In the genomic region with DNA sequence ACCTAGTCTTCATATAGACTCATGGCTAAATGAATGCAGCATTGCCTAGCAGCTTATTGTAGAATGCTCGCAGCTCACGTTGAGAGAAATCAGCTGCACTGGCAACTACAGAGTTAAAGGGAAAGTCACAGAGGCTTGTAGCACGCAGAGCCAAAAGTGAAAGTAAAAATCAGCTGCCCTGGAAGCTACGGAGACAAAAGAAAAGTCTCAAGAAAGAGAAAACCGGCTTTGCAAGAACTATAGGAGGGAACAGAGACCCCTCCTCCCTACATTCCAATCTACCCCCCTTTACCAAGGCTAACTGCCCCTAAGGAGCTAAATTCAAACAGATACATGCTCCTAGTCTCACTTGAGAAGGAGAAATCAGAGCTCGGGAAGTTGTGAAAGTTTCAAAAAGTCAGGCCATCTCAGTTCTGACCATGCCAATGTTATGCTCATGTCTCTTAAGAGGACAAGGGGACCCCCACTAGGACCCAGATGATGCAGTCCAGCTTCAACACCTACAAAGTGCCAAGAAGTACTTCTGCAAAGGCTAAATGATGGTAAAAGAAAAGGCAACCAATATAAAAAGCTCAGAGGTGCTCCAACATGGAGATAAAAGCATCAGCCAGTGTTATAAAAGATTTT, we compare ENCODE assay signal across 9 cellular contexts.
DNase-seq lines count a peak whose midpoint lies in the region; ATAC-seq and TF ChIP-seq lines count a peak whose summit lies in the region.
"Had no signal": no experiment of that assay in that cellular context is flagged by ENCODE, and none has a peak within 500 bp of the region (broad histone marks: within the 10 kb centered on the region; RNA-seq: fewer than 3 reads in every experiment).

No MANE protein-coding gene starts in this region.

- DNase-seq in activated naive CD4-positive, alpha-beta T cell treated with anti-CD3 and anti-CD28 coated beads, Interleukin-2, amount 10 ng/mL, durations not matched to agents 7 days and 5 days = peak; percentile 43
- no peak for DNase-seq in memory B cell (ENCODE audit: low spot score in 2 of 2)
- no peak for DNase-seq in left colon
- no peak for DNase-seq in stimulated activated naive CD4-positive, alpha-beta T cell treated with Interleukin-2 at 50 U/mL for 16 hours (lab: John Stamatoyannopoulos, UW)
- no peak for DNase-seq in AG08395 (ENCODE audit: low spot score)
- DNase-seq in activated CD8-positive, alpha-beta memory T cell treated with anti-CD3 and anti-CD28 coated beads, Interleukin-2, amount 50 U/mL, for 48 hours = no peak

- peak; percentile 74 for ATAC-seq in HG02623 (IDR thresholded peaks at IDR 0.05; ENCODE audit: unreplicated experiment)
- ATAC-seq in memory B cell (ENCODE audit: low read depth) = peak; percentile 80
- no peak for ATAC-seq in left colon

- H3K4me2 ChIP-seq in DOHH2 (ENCODE audit: low read length) = peak overlapping the region; percentile 21; the same call in 1 of the 2 replicates

- no peaks in the 10 kb centered on the region for H3K36me3 ChIP-seq in DOHH2 (ENCODE audit: control insufficient read depth, low read length)

- H3K4me1 Mint-ChIP-seq in activated naive CD4-positive, alpha-beta T cell treated with anti-CD3 and anti-CD28 coated beads, Interleukin-2, amount 10 ng/mL, durations not matched to agents 7 days and 5 days = peaks cover 40% of the 10 kb centered on the region
- H3K4me1 Mint-ChIP-seq in memory B cell = peaks cover 14% of the 10 kb centered on the region

- no peaks in the 10 kb centered on the region for H3K4me1 ChIP-seq in DOHH2 (ENCODE audit: control insufficient read depth, low read length)

- H3K36me3 Mint-ChIP-seq in activated naive CD4-positive, alpha-beta T cell treated with anti-CD3 and anti-CD28 coated beads, Interleukin-2, amount 10 ng/mL, durations not matched to agents 7 days and 5 days = peaks cover 9% of the 10 kb centered on the region
- peaks cover 9% of the 10 kb centered on the region for H3K36me3 Mint-ChIP-seq in memory B cell

- H3K79me2 ChIP-seq in DOHH2 (ENCODE audit: control insufficient read depth, low read length) = no peaks in the 10 kb centered on the region

- H3K4me3 Mint-ChIP-seq in activated naive CD4-positive, alpha-beta T cell treated with anti-CD3 and anti-CD28 coated beads, Interleukin-2, amount 10 ng/mL, durations not matched to agents 7 days and 5 days = peak overlapping the region; percentile 77
- peak overlapping the region; percentile 77 for H3K4me3 Mint-ChIP-seq in memory B cell

- H3K9me2 ChIP-seq in DOHH2 (replicated peaks; ENCODE audit: control insufficient read depth, low read length) = no peaks in the 10 kb centered on the region

- no peaks in the 10 kb centered on the region for H3K27me3 ChIP-seq in DOHH2 (ENCODE audit: control insufficient read depth, low read length)

- H3K27ac ChIP-seq in DOHH2 (ENCODE audit: low read depth, low read length) = no peak overlapping the region
- H3K27ac ChIP-seq: SK-N-MC had no signal

- TF ChIP-seq CTCF in DOHH2 (IDR thresholded peaks at IDR 0.05; ENCODE audit: low read depth, low read length, poor library complexity, severe bottlenecking) = no peak

- CTCF ChIA-PET in activated naive CD4-positive, alpha-beta T cell treated with anti-CD3 and anti-CD28 coated beads, Interleukin-2, amount 10 ng/mL, durations not matched to agents 7 days and 5 days (lab: Charles Lee) = no interaction called here

- H3K27me3 Mint-ChIP-seq in activated naive CD4-positive, alpha-beta T cell treated with anti-CD3 and anti-CD28 coated beads, Interleukin-2, amount 10 ng/mL, durations not matched to agents 7 days and 5 days = peaks cover 4% of the 10 kb centered on the region
- no peaks in the 10 kb centered on the region for H3K27me3 Mint-ChIP-seq in memory B cell

- H3K4me3 ChIP-seq in DOHH2 (ENCODE audit: low read length) = 0 out of 2 replicates have a peak overlapping the region, but pooled peaks have one; percentile 20
- H3K4me3 ChIP-seq: SK-N-MC had no signal

- peak overlapping the region; percentile 95 for H3K27ac Mint-ChIP-seq in activated naive CD4-positive, alpha-beta T cell treated with anti-CD3 and anti-CD28 coated beads, Interleukin-2, amount 10 ng/mL, durations not matched to agents 7 days and 5 days
- peak overlapping the region; percentile 92 for H3K27ac Mint-ChIP-seq in memory B cell

- H4K20me1 ChIP-seq in DOHH2 (ENCODE audit: control insufficient read depth, insufficient read depth, low read depth, low read length) = no peaks in the 10 kb centered on the region

- H3F3A ChIP-seq in DOHH2 (ENCODE audit: control insufficient read depth, insufficient read depth) = no peaks in the 10 kb centered on the region

- intact Hi-C loops in left colon (cut with DNase I, micrococcal nuclease) = no loop called here

- H3K9me3 ChIP-seq in DOHH2 (ENCODE audit: control insufficient read depth, insufficient read depth, low read length) = no peaks in the 10 kb centered on the region

- peaks cover 22% of the 10 kb centered on the region for H3K9me3 Mint-ChIP-seq in activated naive CD4-positive, alpha-beta T cell treated with anti-CD3 and anti-CD28 coated beads, Interleukin-2, amount 10 ng/mL, durations not matched to agents 7 days and 5 days
- peaks cover 5% of the 10 kb centered on the region for H3K9me3 Mint-ChIP-seq in memory B cell
